ENCODE assay signal across 18 cellular contexts in genomic region chr9:79682076-79682736, GRCh38.
DNase-seq lines count a peak whose midpoint lies in the region; ATAC-seq, FAIRE-seq and TF ChIP-seq lines count a peak whose summit lies in the region.
"Had no signal": no experiment of that assay in that cellular context is flagged by ENCODE, and none has a peak within 500 bp of the region (broad histone marks: within the 10 kb centered on the region; RNA-seq: fewer than 3 reads in every experiment).

No MANE protein-coding gene starts in this region.

- TF ChIP-seq CTCF in MCF 10A (IDR thresholded peaks at IDR 0.05; ENCODE audit: unreplicated experiment) (no peak), ovary (IDR thresholded peaks at IDR 0.05) (no peak), kidney (IDR thresholded peaks at IDR 0.05; ENCODE audit: borderline replicate concordance, extremely low read depth, insufficient read depth) (no peak)
- TF ChIP-seq CTCF in CD8-positive, alpha-beta T cell (IDR thresholded peaks at IDR 0.05), result no peak

- H3K9me3 ChIP-seq in mesodermal cell (ENCODE audit: control insufficient read depth, low read length) (no peaks in the 10 kb centered on the region), ovary (no peaks in the 10 kb centered on the region), kidney (ENCODE audit: control insufficient read depth in 1 of 2, low read length in 2 of 2) (no peaks in the 10 kb centered on the region)
- H3K9me3 ChIP-seq in CD8-positive, alpha-beta T cell (ENCODE audit: low read length), result no peaks in the 10 kb centered on the region
- H3K9me3 ChIP-seq: left ventricle myocardium inferior, tibial artery had no signal

- H3K4me1 Mint-ChIP-seq in MCF 10A (ENCODE audit: insufficient read depth, unreplicated experiment), result peaks cover 11% of the 10 kb centered on the region
- peaks cover 58% of the 10 kb centered on the region for H3K4me1 Mint-ChIP-seq in CD8-positive, alpha-beta T cell (ENCODE audit: low read depth)

- H3K27ac ChIP-seq in mesodermal cell (ENCODE audit: low read depth, low read length, severe bottlenecking) (peak overlapping the region; percentile 16), ovary (no peak overlapping the region), kidney (ENCODE audit: low read depth in 2 of 2, low read length in 2 of 2) (no peak overlapping the region)
- H3K27ac ChIP-seq in CD8-positive, alpha-beta T cell (ENCODE audit: low read depth, low read length), result no peak overlapping the region
- H3K27ac ChIP-seq: left ventricle myocardium inferior had no signal

- no peak for TF ChIP-seq POLR2A in ovary (IDR thresholded peaks at IDR 0.05)

- H3K9ac ChIP-seq in kidney (ENCODE audit: low read length in 2 of 2), result no peak overlapping the region

- CTCF ChIA-PET in MCF 10A (lab: Yijun Ruan, JAX), result no interaction called here
- CTCF ChIA-PET in CD8-positive, alpha-beta T cell (lab: Charles Lee), result no interaction called here

- H3K9me3 Mint-ChIP-seq in MCF 10A (ENCODE audit: unreplicated experiment), result no peaks in the 10 kb centered on the region
- no peaks in the 10 kb centered on the region for H3K9me3 Mint-ChIP-seq in CD8-positive, alpha-beta T cell

- WGBS in mesodermal cell (ENCODE audit: insufficient coverage in 2 of 2), 2 experiments, result 61 to 69% methylated on average over 2 to 3 of the region's 4 CpGs
- 20 to 22% (median 22%) methylated on average over 4 of the region's 4 CpGs for WGBS in ovary, 3 donors

- H3K4me1 ChIP-seq in mesodermal cell (ENCODE audit: control insufficient read depth, insufficient read depth, low read length, poor library complexity, severe bottlenecking) (peaks cover 25% of the 10 kb centered on the region), ovary (ENCODE audit: insufficient read depth) (peaks cover 16% of the 10 kb centered on the region), kidney (ENCODE audit: control insufficient read depth in 1 of 2, insufficient read depth in 1 of 2, low read depth in 1 of 2, low read length in 2 of 2) (no peaks in the 10 kb centered on the region)
- peaks cover 11% of the 10 kb centered on the region for H3K4me1 ChIP-seq in CD8-positive, alpha-beta T cell (ENCODE audit: insufficient read depth, low read length)

- POLR2A ChIA-PET in MCF 10A (lab: Yijun Ruan, JAX), result no interaction called here
- POLR2A ChIA-PET in CD8-positive, alpha-beta T cell (lab: Charles Lee), result interaction anchor here (0.6 kb wide), 1 partner anchor 94 kb away, joined by 3 read pairs; no protein-coding TSS in a partner anchor

- no peak for FAIRE-seq in kidney (lab: Jason Lieb, UNC)

- TF ChIP-seq EP300 in ovary (IDR thresholded peaks at IDR 0.05), result no peak

- BruUV-seq in MCF 10A (replicated peaks; lab: Mats Ljungman, UMichigan), result no TSS peak

- no peak overlapping the region for H3K4me3 Mint-ChIP-seq in MCF 10A (ENCODE audit: unreplicated experiment)
- H3K4me3 Mint-ChIP-seq in CD8-positive, alpha-beta T cell, result no peak overlapping the region
- H3K4me3 Mint-ChIP-seq: activated CD4-positive, alpha-beta T cell treated with anti-CD3 and anti-CD28 coated beads for 36 hours; T-helper 17 cell had no signal

- peak; percentile 70 for DNase-seq in A172 (ENCODE audit: low spot score)
- DNase-seq in MCF 10A (ENCODE audit: unreplicated experiment), result no peak
- no peak for DNase-seq in ovary
- DNase-seq in CD8-positive, alpha-beta T cell, result no peak
- no peak for DNase-seq in kidney
- DNase-seq in NOMO-1 treated with dmso at 0.1 percent for 144 hours (lab: John Stamatoyannopoulos, UW; ENCODE audit: unreplicated experiment), result no peak
- DNase-seq: activated CD4-positive, alpha-beta T cell treated with anti-CD3 and anti-CD28 coated beads for 36 hours; activated T-cell treated with anti-CD3 and anti-CD28 coated beads, Interleukin-2, amount 50 U/mL, for 48 hours; anterior cingulate cortex; effector CD8-positive, alpha-beta T cell; left ventricle myocardium inferior; NCI-H1092 treated with DMSO at 0.1 percent for 48 hours; NCI-H446 treated with DMSO at 0.1 percent for 48 hours; nucleus accumbens; T-helper 17 cell; tibial artery had no signal

- no peaks in the 10 kb centered on the region for H3K36me3 Mint-ChIP-seq in MCF 10A (ENCODE audit: insufficient read depth, unreplicated experiment)
- peaks cover 17% of the 10 kb centered on the region for H3K36me3 Mint-ChIP-seq in CD8-positive, alpha-beta T cell

- no peaks in the 10 kb centered on the region for H3K27me3 ChIP-seq in ovary
- H3K27me3 ChIP-seq in CD8-positive, alpha-beta T cell (ENCODE audit: insufficient read depth, low read length), result no peaks in the 10 kb centered on the region
- H3K27me3 ChIP-seq: tibial artery had no signal

- peak overlapping the region; percentile 13 for H3K27ac Mint-ChIP-seq in MCF 10A (ENCODE audit: low read depth, unreplicated experiment)
- H3K27ac Mint-ChIP-seq in CD8-positive, alpha-beta T cell, result no peak overlapping the region
- H3K27ac Mint-ChIP-seq: activated CD4-positive, alpha-beta T cell treated with anti-CD3 and anti-CD28 coated beads for 36 hours; T-helper 17 cell had no signal

- H3K36me3 ChIP-seq in mesodermal cell (ENCODE audit: control insufficient read depth, insufficient read depth, low read length) (peaks cover 10% of the 10 kb centered on the region), ovary (no peaks in the 10 kb centered on the region), kidney (ENCODE audit: control insufficient read depth in 1 of 2, insufficient read depth in 2 of 2, low read length in 2 of 2) (no peaks in the 10 kb centered on the region)
- no peaks in the 10 kb centered on the region for H3K36me3 ChIP-seq in CD8-positive, alpha-beta T cell (ENCODE audit: insufficient read depth, low read length)
- H3K36me3 ChIP-seq: left ventricle myocardium inferior, tibial artery had no signal

- H3K27me3 Mint-ChIP-seq in MCF 10A (ENCODE audit: insufficient read depth, unreplicated experiment), result no peaks in the 10 kb centered on the region
- H3K27me3 Mint-ChIP-seq in CD8-positive, alpha-beta T cell (ENCODE audit: low read depth), result no peaks in the 10 kb centered on the region
- H3K27me3 Mint-ChIP-seq: activated CD4-positive, alpha-beta T cell treated with anti-CD3 and anti-CD28 coated beads for 36 hours; T-helper 17 cell had no signal

- no peak overlapping the region for H3K4me3 ChIP-seq in mesodermal cell (ENCODE audit: extremely low read depth, insufficient read depth, low read length, poor library complexity, severe bottlenecking)
- no peak overlapping the region for H3K4me3 ChIP-seq in ovary
- no peak overlapping the region for H3K4me3 ChIP-seq in CD8-positive, alpha-beta T cell (ENCODE audit: low read depth, low read length)
- no peak overlapping the region for H3K4me3 ChIP-seq in kidney (ENCODE audit: low read length in 2 of 2)
- H3K4me3 ChIP-seq: left ventricle myocardium inferior, tibial artery had no signal

- intact Hi-C loops in MCF 10A (cut with micrococcal nuclease) (no loop called here), ovary (cut with DNase I) (no loop called here), kidney (cut with DNase I) (no loop called here)
- intact Hi-C loops in CD8-positive, alpha-beta T cell (cut with DNase I, micrococcal nuclease), result no loop called here

- peak; percentile 45 for ATAC-seq in HG02973 (IDR thresholded peaks at IDR 0.05; ENCODE audit: unreplicated experiment)
- ATAC-seq in CD8-positive, alpha-beta T cell, result no peak
- ATAC-seq: activated CD4-positive, alpha-beta T cell treated with anti-CD3 and anti-CD28 coated beads for 36 hours; T-helper 17 cell had no signal
